ENCODE assay signal across 13 cellular contexts in genomic region chrX:119500061-119500800, GRCh38.
"Had no signal": no experiment of that assay in that cellular context is flagged by ENCODE, and none has a peak within 500 bp of the region (broad histone marks: within the 10 kb centered on the region; RNA-seq: fewer than 3 reads in every experiment).

No MANE protein-coding gene starts in this region.

- H3K36me3 ChIP-seq: upper lobe of right lung had no signal

- H3K4me3 ChIP-seq: lung, upper lobe of right lung had no signal

- DNase-seq: activated naive CD4-positive, alpha-beta T cell; activated naive CD8-positive, alpha-beta T cell treated with anti-CD3 and anti-CD28 coated beads, Interleukin-2, amount 10 ng/mL, durations not matched to agents 7 days and 5 days; cortex of kidney; effector memory CD8-positive, alpha-beta T cell; natural killer cell; stimulated activated CD4-positive, alpha-beta T cell treated with anti-CD3 and anti-CD28 coated beads, Interleukin-4, amount 100 ng/mL, for 4 hours; stimulated activated CD8-positive, alpha-beta memory T cell treated with anti-CD3 and anti-CD28 coated beads, Interleukin-4, amount 100 ng/mL, for 48 hours; upper lobe of right lung had no signal

- ATAC-seq: effector memory CD8-positive, alpha-beta T cell had no signal

- H3K4me3 Mint-ChIP-seq: activated naive CD8-positive, alpha-beta T cell treated with anti-CD3 and anti-CD28 coated beads, Interleukin-2, amount 10 ng/mL, durations not matched to agents 7 days and 5 days; activated T-helper 1 cell treated with anti-CD3 and anti-CD28 coated beads, Interleukin-12 subunit alpha, Interleukin-12 subunit beta, Interleukin-2, Interleukin-4 antibody, amounts not matched to agents 30 ng/mL and 10 ng/mL and 1 ng/mL, durations not matched to agents 14 hours and 24 hours and 36 hours; brain; central memory CD8-positive, alpha-beta T cell; effector memory CD8-positive, alpha-beta T cell; natural killer cell; stimulated activated naive CD8-positive, alpha-beta T cell treated with anti-CD3 and anti-CD28 coated beads, Interleukin-15, Interleukin-2, amounts not matched to agents 100 ng/mL and 50 ng/mL, for 24 hours had no signal

- H3K27me3 ChIP-seq: upper lobe of right lung had no signal

- H3K4me1 ChIP-seq: upper lobe of right lung had no signal

- H3K36me3 Mint-ChIP-seq: activated naive CD8-positive, alpha-beta T cell treated with anti-CD3 and anti-CD28 coated beads, Interleukin-2, amount 10 ng/mL, durations not matched to agents 7 days and 5 days; brain; natural killer cell had no signal

- H3K9me3 Mint-ChIP-seq: activated naive CD8-positive, alpha-beta T cell treated with anti-CD3 and anti-CD28 coated beads, Interleukin-2, amount 10 ng/mL, durations not matched to agents 7 days and 5 days; activated T-helper 1 cell treated with anti-CD3 and anti-CD28 coated beads, Interleukin-12 subunit alpha, Interleukin-12 subunit beta, Interleukin-2, Interleukin-4 antibody, amounts not matched to agents 30 ng/mL and 10 ng/mL and 1 ng/mL, durations not matched to agents 14 hours and 24 hours and 36 hours; central memory CD8-positive, alpha-beta T cell; effector memory CD8-positive, alpha-beta T cell; natural killer cell; stimulated activated naive CD8-positive, alpha-beta T cell treated with anti-CD3 and anti-CD28 coated beads, Interleukin-15, Interleukin-2, amounts not matched to agents 100 ng/mL and 50 ng/mL, for 24 hours had no signal

- H3K9me3 ChIP-seq: upper lobe of right lung had no signal

- H3K27ac Mint-ChIP-seq: activated naive CD8-positive, alpha-beta T cell treated with anti-CD3 and anti-CD28 coated beads, Interleukin-2, amount 10 ng/mL, durations not matched to agents 7 days and 5 days; activated T-helper 1 cell treated with anti-CD3 and anti-CD28 coated beads, Interleukin-12 subunit alpha, Interleukin-12 subunit beta, Interleukin-2, Interleukin-4 antibody, amounts not matched to agents 30 ng/mL and 10 ng/mL and 1 ng/mL, durations not matched to agents 14 hours and 24 hours and 36 hours; brain; effector memory CD8-positive, alpha-beta T cell; natural killer cell; stimulated activated naive CD8-positive, alpha-beta T cell treated with anti-CD3 and anti-CD28 coated beads, Interleukin-15, Interleukin-2, amounts not matched to agents 100 ng/mL and 50 ng/mL, for 24 hours had no signal

- H3K27me3 Mint-ChIP-seq: activated naive CD8-positive, alpha-beta T cell treated with anti-CD3 and anti-CD28 coated beads, Interleukin-2, amount 10 ng/mL, durations not matched to agents 7 days and 5 days; central memory CD8-positive, alpha-beta T cell; effector memory CD8-positive, alpha-beta T cell; stimulated activated naive CD8-positive, alpha-beta T cell treated with anti-CD3 and anti-CD28 coated beads, Interleukin-15, Interleukin-2, amounts not matched to agents 100 ng/mL and 50 ng/mL, for 24 hours had no signal
